Comparison of ENCODE assay signal across 14 cellular contexts in the genomic region with DNA sequence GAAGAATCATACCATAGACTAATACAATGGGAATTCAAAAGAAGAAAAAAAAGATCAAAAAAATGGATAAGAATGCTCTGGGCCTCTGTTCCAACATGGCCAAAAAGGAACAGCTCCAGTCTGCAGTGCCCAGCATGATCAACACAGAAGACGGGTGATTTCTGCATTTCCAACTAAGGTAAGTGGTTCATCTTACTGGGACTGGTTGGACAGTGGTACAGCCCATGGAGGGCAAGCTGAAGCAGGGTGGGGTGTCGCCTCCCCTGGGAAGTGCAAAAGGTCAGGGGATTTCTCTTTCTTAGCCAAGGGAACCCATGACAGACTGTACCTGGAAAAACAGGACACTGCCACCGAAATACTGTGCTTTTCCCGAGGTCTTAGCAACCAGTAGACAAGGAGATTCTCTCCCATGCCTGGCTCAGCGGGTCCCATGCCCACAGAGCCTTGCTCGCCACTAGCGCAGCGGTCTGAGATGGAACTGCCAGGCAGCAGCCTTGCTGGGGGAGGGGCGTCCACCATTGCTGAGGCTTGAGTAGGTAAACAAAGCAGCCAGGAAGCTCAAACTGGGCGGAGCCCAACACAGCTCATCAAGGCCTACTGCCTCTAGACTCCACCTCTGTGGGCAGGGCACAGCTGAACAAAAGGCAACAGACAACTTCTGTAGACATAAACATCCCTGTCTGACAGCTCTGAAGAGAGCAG.
DNase-seq lines count a peak whose midpoint lies in the region; ATAC-seq and TF ChIP-seq lines count a peak whose summit lies in the region.
"Had no signal": no experiment of that assay in that cellular context is flagged by ENCODE, and none has a peak within 500 bp of the region (broad histone marks: within the 10 kb centered on the region; RNA-seq: fewer than 3 reads in every experiment).

No MANE protein-coding gene starts in this region.

- H4K91ac ChIP-seq in H9 (ENCODE audit: insufficient read length, low read depth, low read length) (no peak overlapping the region), trophoblast cell (ENCODE audit: low read depth, low read length) (peak overlapping the region; percentile 69)

- H3K23me2 ChIP-seq in H9 (ENCODE audit: insufficient read length, low read depth, low read length, poor library complexity, severe bottlenecking) = no peaks in the 10 kb centered on the region

- H4K20me1 ChIP-seq in H9 (ENCODE audit: control insufficient read depth, insufficient read depth, insufficient read length) (no peaks in the 10 kb centered on the region), GM23248 (ENCODE audit: insufficient read depth) (no peaks in the 10 kb centered on the region)

- H3K18ac ChIP-seq in H9 (ENCODE audit: insufficient read length, low read depth, low read length) (no peak overlapping the region), trophoblast cell (ENCODE audit: low read length) (no peak overlapping the region)

- H3K14ac ChIP-seq in H9 (ENCODE audit: insufficient read depth, low read length) (0 out of 2 replicates have a peak overlapping the region, but pooled peaks have one; percentile 39), trophoblast cell (ENCODE audit: low read length) (no peak overlapping the region)

- H3K4me2 ChIP-seq in H9 (ENCODE audit: insufficient read depth, insufficient read length, low read length) (peak overlapping the region; percentile 33), trophoblast cell (ENCODE audit: low read length) (peak overlapping the region; percentile 8), GM23248 (ENCODE audit: unreplicated experiment) (no peak overlapping the region)

- H3K4ac ChIP-seq in H9 (ENCODE audit: low read depth, low read length) (no peak overlapping the region), trophoblast cell (ENCODE audit: low read depth, low read length) (no peak overlapping the region)

- no peak overlapping the region for H3K56ac ChIP-seq in H9 (ENCODE audit: insufficient read length, low read depth, low read length)

- H3K4me1 ChIP-seq in H9 (ENCODE audit: insufficient read depth, low read length) (no peaks in the 10 kb centered on the region), trophoblast cell (ENCODE audit: control insufficient read depth in 1 of 2, insufficient read depth in 2 of 2, low read length in 2 of 2) (peaks cover 3 to 4% of the 10 kb centered on the region in 2 experiments), GM23248 (ENCODE audit: insufficient read depth) (no peaks in the 10 kb centered on the region)
- H3K4me1 ChIP-seq: parathyroid adenoma, tibial nerve had no signal

- H3K36me3 ChIP-seq in trophoblast cell (ENCODE audit: control insufficient read depth in 1 of 2, insufficient read depth in 2 of 2, low read length in 2 of 2) (no peaks in the 10 kb centered on the region), GM23248 (ENCODE audit: low read depth) (no peaks in the 10 kb centered on the region)
- H3K36me3 ChIP-seq: tibial nerve had no signal

- H2AFZ ChIP-seq in H9 (ENCODE audit: low read length) (no peak overlapping the region), trophoblast cell (ENCODE audit: insufficient read depth, low read length, poor library complexity) (peak overlapping the region; percentile 65), GM23248 (no peak overlapping the region)
- H2AFZ ChIP-seq: parathyroid adenoma had no signal

- H3K27ac Mint-ChIP-seq in H9 = peak overlapping the region in 1 of 3 experiments; percentile 66; a peak in 2 of 7 replicates
- no peak overlapping the region for H3K27ac Mint-ChIP-seq in natural killer cell treated with Interleukin-12 subunit alpha and Interleukin-12 subunit beta and Interleukin-15 and Interleukin-18, amount 100 ng/mL, for 72 hours
- H3K27ac Mint-ChIP-seq: activated naive CD4-positive, alpha-beta T cell treated with anti-CD3 and anti-CD28 coated beads, Interleukin-2, amount 10 ng/mL, durations not matched to agents 7 days and 5 days had no signal

- H3F3A ChIP-seq in GM23248 (ENCODE audit: insufficient read depth) = no peaks in the 10 kb centered on the region

- H2BK120ac ChIP-seq in H9 (ENCODE audit: low read depth, low read length, poor library complexity, severe bottlenecking) (no peak overlapping the region), trophoblast cell (ENCODE audit: insufficient read depth, low read length, poor library complexity) (no peak overlapping the region)

- H3K4me3 ChIP-seq in trophoblast cell (ENCODE audit: low read depth, low read length) (no peak overlapping the region), GM23248 (no peak overlapping the region)
- H3K4me3 ChIP-seq: tibial nerve had no signal

- H4K5ac ChIP-seq in H9 (ENCODE audit: insufficient read length, low read depth, low read length) = no peak overlapping the region

- H3K27ac ChIP-seq in H9 (ENCODE audit: insufficient read length, low read depth, low read length) (no peak overlapping the region), trophoblast cell (ENCODE audit: low read depth, low read length) (no peak overlapping the region), GM23248 (no peak overlapping the region)
- H3K27ac ChIP-seq: parathyroid adenoma, RWPE1, tibial nerve had no signal

- no peak overlapping the region for H2BK20ac ChIP-seq in H9 (ENCODE audit: low read depth, low read length, poor library complexity, severe bottlenecking)

- H3K4me3 Mint-ChIP-seq in H9 = peak overlapping the region; percentile 21 to 59; a peak in 3 of 5 replicates
- no peak overlapping the region for H3K4me3 Mint-ChIP-seq in natural killer cell treated with Interleukin-12 subunit alpha and Interleukin-12 subunit beta and Interleukin-15 and Interleukin-18, amount 100 ng/mL, for 72 hours
- H3K4me3 Mint-ChIP-seq: activated naive CD4-positive, alpha-beta T cell treated with anti-CD3 and anti-CD28 coated beads, Interleukin-2, amount 10 ng/mL, durations not matched to agents 7 days and 5 days had no signal

- H3K9me3 ChIP-seq in H9 (ENCODE audit: control insufficient read depth, low read depth, low read length) = no peaks in the 10 kb centered on the region
- no peaks in the 10 kb centered on the region for H3K9me3 ChIP-seq in trophoblast cell (ENCODE audit: insufficient read depth, low read depth, low read length)
- no peaks in the 10 kb centered on the region for H3K9me3 ChIP-seq in GM23248 (ENCODE audit: low read depth)

- H4K8ac ChIP-seq in H9 (replicated peaks; ENCODE audit: insufficient read length, low read depth, low read length) (no peak overlapping the region), trophoblast cell (ENCODE audit: low read depth, low read length) (peak overlapping the region; percentile 82)

- WGBS in H9 (ENCODE audit: extremely low coverage, insufficient read length, low lambda C conversion rate) = no CpG with 5 or more reads among the region's 10 CpGs
- no CpG with 5 or more reads among the region's 10 CpGs for WGBS in trophoblast cell (ENCODE audit: extremely low coverage, insufficient coverage, insufficient read length)
- WGBS in GM23248 (ENCODE audit: low coverage in 1 of 2, low lambda C conversion rate in 2 of 2, missing lambda C conversion rate in 2 of 2), 2 experiments = 78 to 82% methylated on average over 10 of the region's 10 CpGs

- H4K12ac ChIP-seq in trophoblast cell (ENCODE audit: low read depth, low read length) = no peak overlapping the region

- peak; percentile 97 for DNase-seq in H9
- DNase-seq in NCI-H774 (lab: John Stamatoyannopoulos, UW) = peak; percentile 76
- no peak for DNase-seq in trophoblast cell
- no peak for DNase-seq in GM23248
- DNase-seq in activated CD4-positive, alpha-beta T cell treated with anti-CD3 and anti-CD28 coated beads, Interleukin-2, amount 50 U/mL, for 4 hours = no peak
- DNase-seq in natural killer cell treated with Interleukin-12 subunit alpha and Interleukin-12 subunit beta and Interleukin-15 and Interleukin-18, amount 100 ng/mL, for 72 hours (ENCODE audit: low spot score) = no peak
- DNase-seq in GF-D8 (lab: John Stamatoyannopoulos, UW) = no peak
- DNase-seq: activated CD4-positive, alpha-beta T cell treated with anti-CD3 and anti-CD28 coated beads, Interleukin-2, amount 50 U/mL, for 1 hour; activated naive CD4-positive, alpha-beta T cell treated with anti-CD3 and anti-CD28 coated beads, Interleukin-2, amount 10 ng/mL, durations not matched to agents 7 days and 5 days; effector CD4-positive, alpha-beta T cell had no signal

- no peaks in the 10 kb centered on the region for H3K9me2 ChIP-seq in GM23248 (ENCODE audit: insufficient read depth)

- H3K79me2 ChIP-seq in H9 (ENCODE audit: insufficient read depth, low read length) (no peaks in the 10 kb centered on the region), trophoblast cell (ENCODE audit: control insufficient read depth, insufficient read depth, low read length, poor library complexity) (no peaks in the 10 kb centered on the region), GM23248 (ENCODE audit: insufficient read depth) (no peaks in the 10 kb centered on the region)
- H3K79me2 ChIP-seq: parathyroid adenoma had no signal

- no peaks in the 10 kb centered on the region for H3K36me3 Mint-ChIP-seq in H9 (ENCODE audit: insufficient read depth in 1 of 3, low read depth in 3 of 3)
- H3K36me3 Mint-ChIP-seq in natural killer cell treated with Interleukin-12 subunit alpha and Interleukin-12 subunit beta and Interleukin-15 and Interleukin-18, amount 100 ng/mL, for 72 hours = no peaks in the 10 kb centered on the region
- H3K36me3 Mint-ChIP-seq: activated naive CD4-positive, alpha-beta T cell treated with anti-CD3 and anti-CD28 coated beads, Interleukin-2, amount 10 ng/mL, durations not matched to agents 7 days and 5 days had no signal

- peak; percentile 39 for ATAC-seq in esophagus mucosa
- no peak for ATAC-seq in natural killer cell treated with Interleukin-12 subunit alpha and Interleukin-12 subunit beta and Interleukin-15 and Interleukin-18, amount 100 ng/mL, for 72 hours

- H3K4me1 Mint-ChIP-seq in H9 = peaks cover 27 to 37% of the 10 kb centered on the region in 2 experiments
- no peaks in the 10 kb centered on the region for H3K4me1 Mint-ChIP-seq in natural killer cell treated with Interleukin-12 subunit alpha and Interleukin-12 subunit beta and Interleukin-15 and Interleukin-18, amount 100 ng/mL, for 72 hours (ENCODE audit: low read depth in 2 of 2)
- H3K4me1 Mint-ChIP-seq: activated naive CD4-positive, alpha-beta T cell treated with anti-CD3 and anti-CD28 coated beads, Interleukin-2, amount 10 ng/mL, durations not matched to agents 7 days and 5 days had no signal

- no peak overlapping the region for H2AK5ac ChIP-seq in H9 (ENCODE audit: insufficient read length, low read length)
- H2AK5ac ChIP-seq in trophoblast cell (ENCODE audit: low read length) = no peak overlapping the region

- H2BK15ac ChIP-seq in H9 (ENCODE audit: low read depth, low read length) = no peak overlapping the region

- H3K79me1 ChIP-seq in H9 (ENCODE audit: insufficient read depth, low read depth, low read length, poor library complexity, severe bottlenecking) = no peaks in the 10 kb centered on the region
- peaks cover 3% of the 10 kb centered on the region for H3K79me1 ChIP-seq in trophoblast cell (ENCODE audit: low read length)

- H3K27me3 Mint-ChIP-seq in H9 (ENCODE audit: low read depth) = peaks cover 7% of the 10 kb centered on the region
- peaks cover 17 to 29% of the 10 kb centered on the region in 2 donors for H3K27me3 Mint-ChIP-seq in natural killer cell treated with Interleukin-12 subunit alpha and Interleukin-12 subunit beta and Interleukin-15 and Interleukin-18, amount 100 ng/mL, for 72 hours

- H3K23ac ChIP-seq in H9 (ENCODE audit: insufficient read length, low read depth, low read length) (no peak overlapping the region), trophoblast cell (ENCODE audit: low read length) (no peak overlapping the region)

- no peak overlapping the region for H3T11ph ChIP-seq in H9 (ENCODE audit: low read length)

- H3K27me3 ChIP-seq in H9 (ENCODE audit: insufficient read depth, low read length) (no peaks in the 10 kb centered on the region), trophoblast cell (ENCODE audit: insufficient read depth, low read length) (no peaks in the 10 kb centered on the region), GM23248 (replicated peaks; ENCODE audit: insufficient read depth) (0 out of 2 replicates have a peak, but pooled peaks cover 8% of the 10 kb centered on the region)
- H3K27me3 ChIP-seq: tibial nerve had no signal

- H2BK12ac ChIP-seq in H9 (ENCODE audit: insufficient read length, low read depth, low read length) = no peak overlapping the region
- H2BK12ac ChIP-seq in trophoblast cell (ENCODE audit: low read length) = no peak overlapping the region

- TF ChIP-seq CTCF in H9 (conservative IDR thresholded peaks at IDR 0.05) = peak; percentile 59

- H3K9ac ChIP-seq in H9 (ENCODE audit: extremely low read depth, insufficient read length, low read length) (no peak overlapping the region), trophoblast cell (ENCODE audit: low read length) (no peak overlapping the region), GM23248 (no peak overlapping the region)
- H3K9ac ChIP-seq: parathyroid adenoma had no signal

- peaks cover 2 to 4% of the 10 kb centered on the region in 2 experiments; a peak in 1 of 5 replicates for H3K9me3 Mint-ChIP-seq in H9
- H3K9me3 Mint-ChIP-seq in natural killer cell treated with Interleukin-12 subunit alpha and Interleukin-12 subunit beta and Interleukin-15 and Interleukin-18, amount 100 ng/mL, for 72 hours = no peaks in the 10 kb centered on the region
- H3K9me3 Mint-ChIP-seq: activated naive CD4-positive, alpha-beta T cell treated with anti-CD3 and anti-CD28 coated beads, Interleukin-2, amount 10 ng/mL, durations not matched to agents 7 days and 5 days had no signal

- H2BK5ac ChIP-seq in H9 (ENCODE audit: insufficient read length, low read length) = no peak overlapping the region
- H2BK5ac ChIP-seq in trophoblast cell (ENCODE audit: low read depth, low read length, poor library complexity) = no peak overlapping the region

- in situ Hi-C loops in GM23248 (cut with MboI) = no loop called here

Comparison
In these comparisons a context has a peak if more than half of its experiments do, and no peak if none do; other contexts are left out.
1. DNase-seq: peak in H9 (single experiment) and NCI-H774 (single experiment); none in trophoblast cell (0 of 2), GM23248 (single experiment), activated CD4-positive, alpha-beta T cell treated with anti-CD3 and anti-CD28 coated beads, Interleukin-2, amount 50 U/mL, for 4 hours (0 of 2), natural killer cell treated with Interleukin-12 subunit alpha and Interleukin-12 subunit beta and Interleukin-15 and Interleukin-18, amount 100 ng/mL, for 72 hours (single experiment) and GF-D8 (single experiment).